19 cellular contexts compared by ENCODE assay signal in the genomic region with DNA sequence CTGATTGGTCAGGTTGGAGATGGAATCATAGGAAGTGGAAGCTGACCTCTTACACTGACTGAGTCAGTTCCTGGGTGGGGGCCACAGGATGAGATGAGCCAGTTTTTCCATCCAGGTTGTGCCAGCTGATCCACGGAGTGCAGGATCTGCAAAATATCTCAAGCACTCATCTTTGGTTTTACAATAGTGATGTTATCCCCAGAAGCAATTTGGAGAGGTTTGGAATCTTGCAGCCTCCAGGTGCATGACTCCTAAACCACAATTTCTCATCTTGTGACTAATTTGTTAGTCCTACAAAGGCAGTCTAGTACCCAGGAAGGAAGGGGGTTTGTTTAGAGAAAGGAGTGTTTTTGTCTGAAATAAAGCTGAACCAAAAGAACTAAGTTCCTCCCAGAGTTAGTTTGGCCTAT.
DNase-seq lines count a peak whose midpoint lies in the region; ATAC-seq and TF ChIP-seq lines count a peak whose summit lies in the region.
"Had no signal": no experiment of that assay in that cellular context is flagged by ENCODE, and none has a peak within 500 bp of the region (broad histone marks: within the 10 kb centered on the region; RNA-seq: fewer than 3 reads in every experiment).

No MANE protein-coding gene starts in this region.

- H2AFZ ChIP-seq in DND-41 (ENCODE audit: low read depth, low read length), result no peak overlapping the region

- WGBS in aorta, 2 donors, result 87 to 89% methylated on average over 1 of the region's 1 CpG

- H3K4me1 ChIP-seq in DND-41 (ENCODE audit: insufficient read depth, low read length) (peaks cover 7% of the 10 kb centered on the region; the same call in 1 of the 2 replicates), ascending aorta (no peaks in the 10 kb centered on the region), aorta (ENCODE audit: control insufficient read depth in 1 of 2, insufficient read depth in 2 of 2, low read length in 2 of 2) (no peaks in the 10 kb centered on the region)
- H3K4me1 ChIP-seq: spleen, uterus had no signal

- no peak overlapping the region for H3K4me2 ChIP-seq in DND-41 (ENCODE audit: insufficient read depth, low read length)

- ATAC-seq in DND-41 (ENCODE audit: insufficient read depth, low read depth) (0 out of 3 replicates have a peak, but pooled peaks have one; percentile 19), aorta (ENCODE audit: low FRiP score) (no peak), HG03565 (IDR thresholded peaks at IDR 0.05; ENCODE audit: unreplicated experiment) (no peak)
- ATAC-seq: T-cell had no signal

- H3K4me3 ChIP-seq in DND-41 (ENCODE audit: low read depth in 1 of 2, low read length in 2 of 2) (no peak overlapping the region), ascending aorta (no peak overlapping the region), aorta (ENCODE audit: low read length in 2 of 2) (no peak overlapping the region)
- H3K4me3 ChIP-seq: cardiac muscle cell, spleen, uterus had no signal

- TF ChIP-seq CTCF in DND-41 (IDR thresholded peaks at IDR 0.05; ENCODE audit: borderline replicate concordance, extremely low read depth, low read length, poor library complexity, severe bottlenecking) (no peak), VCaP (conservative IDR thresholded peaks at IDR 0.05) (no peak), ascending aorta (IDR thresholded peaks at IDR 0.05) (no peak)

- H3K9ac ChIP-seq in DND-41 (ENCODE audit: low read depth, low read length), result no peak overlapping the region

- no peaks in the 10 kb centered on the region for H3K9me3 ChIP-seq in DND-41 (ENCODE audit: insufficient read depth, low read length, severe bottlenecking)
- peaks cover 0 to 9% of the 10 kb centered on the region in 2 donors for H3K9me3 ChIP-seq in ascending aorta
- peaks cover 1% of the 10 kb centered on the region for H3K9me3 ChIP-seq in aorta (ENCODE audit: control insufficient read depth, low read length)
- H3K9me3 ChIP-seq: uterus had no signal

- H3K27me3 ChIP-seq in DND-41 (ENCODE audit: insufficient read depth, low read length, poor library complexity) (no peaks in the 10 kb centered on the region), ascending aorta (no peaks in the 10 kb centered on the region), aorta (ENCODE audit: control insufficient read depth in 1 of 2, insufficient read depth in 2 of 2, low read length in 1 of 2) (no peaks in the 10 kb centered on the region)
- H3K27me3 ChIP-seq: cardiac muscle cell, spleen, uterus had no signal

- intact Hi-C loops in ascending aorta (cut with DNase I), result no loop called here
- intact Hi-C loops in aorta (cut with DNase I), result no loop called here

- H3K27ac ChIP-seq in DND-41 (ENCODE audit: low read length), result no peak overlapping the region; the same call in 1 of the 2 replicates
- H3K27ac ChIP-seq in VCaP, result peak overlapping the region; percentile 49
- H3K27ac ChIP-seq in ascending aorta, result no peak overlapping the region
- H3K27ac ChIP-seq in aorta (ENCODE audit: low read depth in 1 of 2, low read length in 2 of 2), result no peak overlapping the region
- H3K27ac ChIP-seq: cardiac muscle cell, spleen, uterus had no signal

- DNase-seq in DND-41 (no peak), Kasumi-1 (lab: John Stamatoyannopoulos, UW) (peak; percentile 7 to 10), glomerular visceral epithelial cell (ENCODE audit: extremely low spot score) (peak; percentile 48), cerebellum (ENCODE audit: low spot score) (no peak), ascending aorta (ENCODE audit: low spot score in 2 of 2) (no peak), aorta (no peak)
- DNase-seq: activated gamma-delta T cell; DMS79; endodermal cell; kidney glomerular epithelial cell; NCI-H1417; NCI-H510A; spleen; stimulated activated naive CD4-positive, alpha-beta T cell treated with Interleukin-2 at 50 U/mL for 16 hours; T-cell; uterus had no signal

- H4K20me1 ChIP-seq in DND-41 (ENCODE audit: insufficient read depth, low read length), result no peaks in the 10 kb centered on the region

- no peaks in the 10 kb centered on the region for H3K79me2 ChIP-seq in DND-41 (ENCODE audit: insufficient read depth, low read length)

- H3K36me3 ChIP-seq in DND-41 (ENCODE audit: insufficient read depth, low read length) (no peaks in the 10 kb centered on the region), ascending aorta (no peaks in the 10 kb centered on the region), aorta (ENCODE audit: control insufficient read depth in 1 of 2, insufficient read depth in 2 of 2, low read length in 1 of 2) (no peaks in the 10 kb centered on the region)
- H3K36me3 ChIP-seq: cardiac muscle cell, spleen, uterus had no signal

Comparison
In these comparisons a context has a peak if more than half of its experiments do, and no peak if none do; other contexts are left out.
1. DNase-seq: peak in Kasumi-1 (2 of 2) and glomerular visceral epithelial cell (single experiment); none in DND-41 (single experiment), cerebellum (single experiment), ascending aorta (0 of 2) and aorta (0 of 2).